15 cellular contexts compared by ENCODE assay signal in the genomic region with DNA sequence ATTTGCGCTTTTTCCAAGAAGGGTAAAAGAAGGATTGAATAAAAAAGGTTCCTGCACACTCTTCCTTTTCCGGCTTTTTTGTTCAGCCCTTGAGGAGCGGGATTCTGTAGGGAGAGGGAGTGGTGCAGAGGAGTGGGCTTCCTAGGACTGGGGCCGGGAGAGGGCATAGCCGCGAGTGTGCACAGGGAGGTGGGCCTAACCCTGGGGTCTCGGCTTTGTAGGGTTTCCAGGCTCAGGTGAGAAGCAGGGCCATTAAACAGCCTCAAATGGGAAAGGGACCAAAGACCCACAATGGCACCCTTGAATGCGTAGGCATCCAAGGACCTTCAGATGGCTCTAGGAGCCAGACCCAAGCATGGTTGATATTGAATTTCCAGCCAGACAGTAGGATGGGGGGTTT.
"Had no signal": no experiment of that assay in that cellular context is flagged by ENCODE, and none has a peak within 500 bp of the region (broad histone marks: within the 10 kb centered on the region; RNA-seq: fewer than 3 reads in every experiment).

No MANE protein-coding gene starts in this region.

- H3K27ac Mint-ChIP-seq: naive thymus-derived CD4-positive, alpha-beta T cell; nephron progenitor cell; stimulated activated naive B cell treated with anti-CD40 and anti-IgM and Interleukin-4, amounts not matched to agents 10 μg/mL and 1 μg/mL and 100 μg/mL, for 72 hours; stimulated activated naive CD8-positive, alpha-beta T cell treated with anti-CD3 and anti-CD28 coated beads, Interleukin-15, amount 100 ng/mL, for 72 hours had no signal

- H3K9me3 ChIP-seq: heart right ventricle, left ventricle myocardium inferior, ovary, testis, tibial nerve had no signal

- H3K9me3 Mint-ChIP-seq: naive thymus-derived CD4-positive, alpha-beta T cell; nephron progenitor cell; stimulated activated naive B cell treated with anti-CD40 and anti-IgM and Interleukin-4, amounts not matched to agents 10 μg/mL and 1 μg/mL and 100 μg/mL, for 72 hours; stimulated activated naive CD8-positive, alpha-beta T cell treated with anti-CD3 and anti-CD28 coated beads, Interleukin-15, amount 100 ng/mL, for 72 hours had no signal

- H3K4me3 ChIP-seq: coronary artery, heart right ventricle, left ventricle myocardium inferior, ovary, testis, tibial nerve had no signal

- H3K27me3 ChIP-seq: ovary, testis, tibial nerve had no signal

- H3K36me3 ChIP-seq: heart right ventricle, left ventricle myocardium inferior, ovary, tibial nerve had no signal

- DNase-seq: effector CD4-positive, alpha-beta T cell; heart right ventricle; left ventricle myocardium inferior; naive thymus-derived CD4-positive, alpha-beta T cell; nephron progenitor cell; right cardiac atrium; stimulated activated CD4-positive, alpha-beta T cell treated with anti-CD3 and anti-CD28 coated beads, Interleukin-15, amount 100 ng/mL, for 24 hours; stimulated activated CD4-positive, alpha-beta T cell treated with anti-CD3 and anti-CD28 coated beads, Interleukin-1b, Interleukin-23, amount 100 ng/mL, for 48 hours; stimulated activated CD4-positive, alpha-beta T cell treated with anti-CD3 and anti-CD28 coated beads, Interleukin-4, amount 100 ng/mL, for 4 hours; stimulated activated naive B cell treated with anti-CD40 and anti-IgM and Interleukin-4, amounts not matched to agents 10 μg/mL and 1 μg/mL and 100 μg/mL, for 72 hours; stimulated activated naive CD8-positive, alpha-beta T cell treated with anti-CD3 and anti-CD28 coated beads, Interleukin-15, amount 100 ng/mL, for 72 hours had no signal

- ATAC-seq: naive thymus-derived CD4-positive, alpha-beta T cell; right cardiac atrium; stimulated activated naive B cell treated with anti-CD40 and anti-IgM and Interleukin-4, amounts not matched to agents 10 μg/mL and 1 μg/mL and 100 μg/mL, for 72 hours; stimulated activated naive CD8-positive, alpha-beta T cell treated with anti-CD3 and anti-CD28 coated beads, Interleukin-15, amount 100 ng/mL, for 72 hours had no signal

- H3K4me3 Mint-ChIP-seq: naive thymus-derived CD4-positive, alpha-beta T cell; nephron progenitor cell; stimulated activated naive B cell treated with anti-CD40 and anti-IgM and Interleukin-4, amounts not matched to agents 10 μg/mL and 1 μg/mL and 100 μg/mL, for 72 hours; stimulated activated naive CD8-positive, alpha-beta T cell treated with anti-CD3 and anti-CD28 coated beads, Interleukin-15, amount 100 ng/mL, for 72 hours had no signal

- H3K36me3 Mint-ChIP-seq: naive thymus-derived CD4-positive, alpha-beta T cell; stimulated activated naive B cell treated with anti-CD40 and anti-IgM and Interleukin-4, amounts not matched to agents 10 μg/mL and 1 μg/mL and 100 μg/mL, for 72 hours had no signal

- H3K27ac ChIP-seq: coronary artery, heart right ventricle, left ventricle myocardium inferior, ovary, testis, tibial nerve had no signal
